Comparison of ENCODE assay signal across 30 cellular contexts in genomic region chr19:17341386-17341785, GRCh38. TPM values are rescaled to one million over a fixed set of nuclear protein-coding genes. Genes with fewer than 3 reads are reported as not detected.
"Had no signal": no experiment of that assay in that cellular context is flagged by ENCODE, and none has a peak within 500 bp of the region (broad histone marks: within the 10 kb centered on the region; RNA-seq: fewer than 3 reads in every experiment).

No MANE protein-coding gene starts in this region.

- DNase-seq: activated B cell treated with CpG ODN at 0.5 μM for 24 hours; activated CD4-positive, alpha-beta T cell treated with anti-CD3 and anti-CD28 coated beads, Interleukin-2, amount 50 U/mL, for 1 hour; activated CD8-positive, alpha-beta memory T cell treated with anti-CD3 and anti-CD28 coated beads, Interleukin-2, amount 10 ng/mL, durations not matched to agents 7 days and 5 days; activated CD8-positive, alpha-beta T cell treated with anti-CD3 and anti-CD28 coated beads, Interleukin-2, amount 10 ng/mL, durations not matched to agents 7 days and 5 days; activated effector memory CD4-positive, alpha-beta T cell treated with Interleukin-2 at 50 U/mL for 16 hours; activated naive CD4-positive, alpha-beta T cell treated with Interleukin-2 at 50 U/mL for 16 hours; activated T-cell treated with anti-CD3 and anti-CD28 coated beads, Interleukin-2, amount 50 U/mL, for 72 hours; aorta; body of pancreas; colonic mucosa; effector CD8-positive, alpha-beta T cell; erythroblast; gastrocnemius medialis; islet precursor cell; left ventricle myocardium inferior; nephron progenitor cell; pancreas; retina; stimulated activated CD4-positive, alpha-beta T cell treated with anti-CD3 and anti-CD28 coated beads, Interleukin-1b, Interleukin-23, amount 100 ng/mL, for 48 hours; stimulated activated CD4-positive, alpha-beta T cell treated with anti-CD3 and anti-CD28 coated beads, Interleukin-4, amount 100 ng/mL, for 4 hours; stimulated activated CD8-positive, alpha-beta memory T cell treated with anti-CD3 and anti-CD28 coated beads, Interleukin-4, amount 100 ng/mL, for 48 hours; stimulated activated naive B cell treated with anti-CD40 and anti-IgM and Interleukin-4, amounts not matched to agents 10 μg/mL and 1 μg/mL and 100 μg/mL, for 72 hours; stomach; T-helper 2 cell; thyroid gland had no signal

- H3K27me3 ChIP-seq: body of pancreas, colonic mucosa, gastrocnemius medialis, pancreas, stomach, thyroid gland, upper lobe of left lung, vagina had no signal

- H3K36me3 Mint-ChIP-seq: activated naive CD8-positive, alpha-beta T cell had no signal

- H3K9me3 ChIP-seq: body of pancreas, colonic mucosa, gastrocnemius medialis, left ventricle myocardium inferior, pancreas, prostate gland, stomach, thyroid gland, upper lobe of left lung, vagina had no signal

- H3K4me1 ChIP-seq: prostate gland had no signal

- H3K27me3 Mint-ChIP-seq: activated CD8-positive, alpha-beta memory T cell treated with anti-CD3 and anti-CD28 coated beads, Interleukin-2, amount 10 ng/mL, durations not matched to agents 7 days and 5 days; activated naive CD8-positive, alpha-beta T cell had no signal

- H3K4me2 ChIP-seq: smooth muscle cell had no signal

- H3K27ac ChIP-seq: body of pancreas, colonic mucosa, gastrocnemius medialis, left ventricle myocardium inferior, pancreas, prostate gland, stomach, thyroid gland, upper lobe of left lung, vagina had no signal

- H3K4me3 ChIP-seq: body of pancreas, colonic mucosa, gastrocnemius medialis, left ventricle myocardium inferior, pancreas, prostate gland, smooth muscle cell, stomach, thyroid gland, upper lobe of left lung, vagina had no signal

- H3K9me3 Mint-ChIP-seq: activated B cell treated with CpG ODN at 0.5 μM for 24 hours; activated T-cell treated with anti-CD3 and anti-CD28 coated beads, Interleukin-2, amount 50 U/mL, for 72 hours; nephron progenitor cell; stimulated activated naive B cell treated with anti-CD40 and anti-IgM and Interleukin-4, amounts not matched to agents 10 μg/mL and 1 μg/mL and 100 μg/mL, for 72 hours had no signal

- H3K4me3 Mint-ChIP-seq: activated B cell treated with CpG ODN at 0.5 μM for 24 hours; activated CD8-positive, alpha-beta memory T cell treated with anti-CD3 and anti-CD28 coated beads, Interleukin-2, amount 10 ng/mL, durations not matched to agents 7 days and 5 days; activated CD8-positive, alpha-beta T cell treated with anti-CD3 and anti-CD28 coated beads, Interleukin-2, amount 10 ng/mL, durations not matched to agents 7 days and 5 days; activated naive CD8-positive, alpha-beta T cell; activated T-cell treated with anti-CD3 and anti-CD28 coated beads, Interleukin-2, amount 50 U/mL, for 72 hours; nephron progenitor cell; stimulated activated naive B cell treated with anti-CD40 and anti-IgM and Interleukin-4, amounts not matched to agents 10 μg/mL and 1 μg/mL and 100 μg/mL, for 72 hours had no signal

- H3K36me3 ChIP-seq: colonic mucosa, pancreas, prostate gland, thyroid gland, vagina had no signal

- H3K27ac Mint-ChIP-seq: activated B cell treated with CpG ODN at 0.5 μM for 24 hours; activated CD8-positive, alpha-beta memory T cell treated with anti-CD3 and anti-CD28 coated beads, Interleukin-2, amount 10 ng/mL, durations not matched to agents 7 days and 5 days; activated CD8-positive, alpha-beta T cell treated with anti-CD3 and anti-CD28 coated beads, Interleukin-2, amount 10 ng/mL, durations not matched to agents 7 days and 5 days; activated naive CD8-positive, alpha-beta T cell; activated T-cell treated with anti-CD3 and anti-CD28 coated beads, Interleukin-2, amount 50 U/mL, for 72 hours; nephron progenitor cell; stimulated activated naive B cell treated with anti-CD40 and anti-IgM and Interleukin-4, amounts not matched to agents 10 μg/mL and 1 μg/mL and 100 μg/mL, for 72 hours had no signal

- ATAC-seq: activated CD8-positive, alpha-beta memory T cell treated with anti-CD3 and anti-CD28 coated beads, Interleukin-2, amount 10 ng/mL, durations not matched to agents 7 days and 5 days; activated CD8-positive, alpha-beta T cell treated with anti-CD3 and anti-CD28 coated beads, Interleukin-2, amount 10 ng/mL, durations not matched to agents 7 days and 5 days; activated T-cell treated with anti-CD3 and anti-CD28 coated beads, Interleukin-2, amount 50 U/mL, for 72 hours; body of pancreas; gastrocnemius medialis; pancreas; stimulated activated naive B cell treated with anti-CD40 and anti-IgM and Interleukin-4, amounts not matched to agents 10 μg/mL and 1 μg/mL and 100 μg/mL, for 72 hours had no signal

RNA-seq across cellular contexts. Expression of gene PLVAP, which starts 35.8 kb away (rescaled TPM):
- total RNA-seq: activated CD8-positive, alpha-beta memory T cell treated with anti-CD3 and anti-CD28 coated beads, Interleukin-2, amount 10 ng/mL, durations not matched to agents 7 days and 5 days; activated T-cell treated with anti-CD3 and anti-CD28 coated beads, Interleukin-2, amount 50 U/mL, for 72 hours; smooth muscle cell had no signal
- polyA plus RNA-seq: smooth muscle cell had no signal
